Comparison of ENCODE assay signal across 14 cellular contexts in genomic region chr17:38463451-38463858, GRCh38. TPM values are rescaled to one million over a fixed set of nuclear protein-coding genes. Genes with fewer than 3 reads are reported as not detected.
DNase-seq lines count a peak whose midpoint lies in the region; ATAC-seq and TF ChIP-seq lines count a peak whose summit lies in the region.
"Had no signal": no experiment of that assay in that cellular context is flagged by ENCODE, and none has a peak within 500 bp of the region (broad histone marks: within the 10 kb centered on the region; RNA-seq: fewer than 3 reads in every experiment).

No MANE protein-coding gene starts in this region.

- ATAC-seq in activated CD8-positive, alpha-beta memory T cell treated with anti-CD3 and anti-CD28 coated beads, Interleukin-2, amount 10 ng/mL, durations not matched to agents 7 days and 5 days, result no peak
- ATAC-seq: T-helper 17 cell had no signal

- peaks cover 42% of the 10 kb centered on the region for H3K79me2 ChIP-seq in ACC112 (ENCODE audit: control insufficient read depth, insufficient read depth, low read length, unreplicated experiment)

- TF ChIP-seq EP300 in sigmoid colon (IDR thresholded peaks at IDR 0.05), result no peak

- H3K36me3 Mint-ChIP-seq in activated CD8-positive, alpha-beta memory T cell treated with anti-CD3 and anti-CD28 coated beads, Interleukin-2, amount 10 ng/mL, durations not matched to agents 7 days and 5 days, result no peaks in the 10 kb centered on the region
- peaks cover 8% of the 10 kb centered on the region for H3K36me3 Mint-ChIP-seq in glutamatergic neuron (ENCODE audit: unreplicated experiment)

- H3K4me3 Mint-ChIP-seq in activated CD8-positive, alpha-beta memory T cell treated with anti-CD3 and anti-CD28 coated beads, Interleukin-2, amount 10 ng/mL, durations not matched to agents 7 days and 5 days, result no peak overlapping the region
- H3K4me3 Mint-ChIP-seq in glutamatergic neuron (ENCODE audit: unreplicated experiment), result no peak overlapping the region
- H3K4me3 Mint-ChIP-seq: activated CD4-positive, alpha-beta memory T cell treated with anti-CD3 and anti-CD28 coated beads, Interleukin-2, amount 10 ng/mL, durations not matched to agents 7 days and 5 days; T-helper 17 cell had no signal

- H3K36me3 ChIP-seq in ACC112 (ENCODE audit: insufficient read depth, low read length) (peaks cover 20% of the 10 kb centered on the region; the same call in 1 of the 2 replicates), left ventricle myocardium inferior (peaks cover 61% of the 10 kb centered on the region), sigmoid colon (peaks cover 6 to 47% (median 30%) of the 10 kb centered on the region in 4 donors)
- H3K36me3 ChIP-seq: right lobe of liver had no signal

- H3K4me3 ChIP-seq in ACC112 (ENCODE audit: low read depth, low read length), result no peak overlapping the region
- H3K4me3 ChIP-seq in left ventricle myocardium inferior, result no peak overlapping the region
- no peak overlapping the region for H3K4me3 ChIP-seq in sigmoid colon
- H3K4me3 ChIP-seq: right lobe of liver had no signal

- H2AFZ ChIP-seq in ACC112 (ENCODE audit: low read length, unreplicated experiment), result no peak overlapping the region

- no peaks in the 10 kb centered on the region for H3K9me3 ChIP-seq in left ventricle myocardium inferior (replicated peaks)
- H3K9me3 ChIP-seq in sigmoid colon, result no peaks in the 10 kb centered on the region
- H3K9me3 ChIP-seq: right lobe of liver had no signal

- no peaks in the 10 kb centered on the region for H3K4me1 Mint-ChIP-seq in activated CD8-positive, alpha-beta memory T cell treated with anti-CD3 and anti-CD28 coated beads, Interleukin-2, amount 10 ng/mL, durations not matched to agents 7 days and 5 days
- H3K4me1 Mint-ChIP-seq in glutamatergic neuron (ENCODE audit: low read depth, unreplicated experiment), result peaks cover 37% of the 10 kb centered on the region
- H3K4me1 Mint-ChIP-seq: activated CD4-positive, alpha-beta memory T cell treated with anti-CD3 and anti-CD28 coated beads, Interleukin-2, amount 10 ng/mL, durations not matched to agents 7 days and 5 days; T-helper 17 cell had no signal

- H3K27ac ChIP-seq in ACC112 (ENCODE audit: low read depth, low read length) (peak overlapping the region; percentile 98; the same call in 1 of the 2 replicates), angular gyrus (ENCODE audit: low read depth, low read length) (peak overlapping the region; percentile 25), left ventricle myocardium inferior (replicated peaks) (peak overlapping the region; percentile 95), sigmoid colon (peak overlapping the region; percentile 92 to 98 (median 95))

- peaks cover 41% of the 10 kb centered on the region for H3K4me1 ChIP-seq in ACC112 (ENCODE audit: control insufficient read depth, insufficient read depth, low read length, unreplicated experiment)
- H3K4me1 ChIP-seq in left ventricle myocardium inferior, result peaks cover 100% of the 10 kb centered on the region
- peaks cover 0 to 58% (median 56%) of the 10 kb centered on the region in 4 donors for H3K4me1 ChIP-seq in sigmoid colon
- H3K4me1 ChIP-seq: right lobe of liver had no signal

- DNase-seq in left ventricle myocardium inferior (peak; percentile 65), sigmoid colon (peak; percentile 90), inferior parietal cortex (ENCODE audit: extremely low spot score) (no peak), NCI-H345 (lab: John Stamatoyannopoulos, UW) (no peak), glutamatergic neuron (no peak)
- no peak for DNase-seq in activated CD8-positive, alpha-beta memory T cell treated with anti-CD3 and anti-CD28 coated beads, Interleukin-2, amount 10 ng/mL, durations not matched to agents 7 days and 5 days
- DNase-seq: activated CD4-positive, alpha-beta memory T cell treated with anti-CD3 and anti-CD28 coated beads, Interleukin-2, amount 10 ng/mL, durations not matched to agents 7 days and 5 days; activated effector memory CD4-positive, alpha-beta T cell treated with Interleukin-2 at 50 U/mL for 16 hours; NCI-H2171; OCI-M1; T-helper 17 cell had no signal

- TF ChIP-seq POLR2A in sigmoid colon (IDR thresholded peaks at IDR 0.05), result no peak

- H3K27me3 Mint-ChIP-seq in activated CD8-positive, alpha-beta memory T cell treated with anti-CD3 and anti-CD28 coated beads, Interleukin-2, amount 10 ng/mL, durations not matched to agents 7 days and 5 days, result no peaks in the 10 kb centered on the region
- H3K27me3 Mint-ChIP-seq in glutamatergic neuron (ENCODE audit: unreplicated experiment), result peaks cover 25% of the 10 kb centered on the region
- H3K27me3 Mint-ChIP-seq: activated CD4-positive, alpha-beta memory T cell treated with anti-CD3 and anti-CD28 coated beads, Interleukin-2, amount 10 ng/mL, durations not matched to agents 7 days and 5 days had no signal

- H3K27me3 ChIP-seq in ACC112 (ENCODE audit: insufficient read depth, low read length) (no peaks in the 10 kb centered on the region), left ventricle myocardium inferior (ENCODE audit: low read depth) (no peaks in the 10 kb centered on the region), sigmoid colon (no peaks in the 10 kb centered on the region)
- H3K27me3 ChIP-seq: right lobe of liver had no signal

- H3K9me3 Mint-ChIP-seq in activated CD8-positive, alpha-beta memory T cell treated with anti-CD3 and anti-CD28 coated beads, Interleukin-2, amount 10 ng/mL, durations not matched to agents 7 days and 5 days (ENCODE audit: low read depth), result no peaks in the 10 kb centered on the region
- peaks cover 23% of the 10 kb centered on the region for H3K9me3 Mint-ChIP-seq in glutamatergic neuron (ENCODE audit: unreplicated experiment)
- H3K9me3 Mint-ChIP-seq: activated CD4-positive, alpha-beta memory T cell treated with anti-CD3 and anti-CD28 coated beads, Interleukin-2, amount 10 ng/mL, durations not matched to agents 7 days and 5 days had no signal

- H3K27ac Mint-ChIP-seq in activated CD8-positive, alpha-beta memory T cell treated with anti-CD3 and anti-CD28 coated beads, Interleukin-2, amount 10 ng/mL, durations not matched to agents 7 days and 5 days, result no peak overlapping the region
- no peak overlapping the region for H3K27ac Mint-ChIP-seq in glutamatergic neuron (ENCODE audit: unreplicated experiment)
- H3K27ac Mint-ChIP-seq: activated CD4-positive, alpha-beta memory T cell treated with anti-CD3 and anti-CD28 coated beads, Interleukin-2, amount 10 ng/mL, durations not matched to agents 7 days and 5 days; T-helper 17 cell had no signal

- no peak for TF ChIP-seq CTCF in left ventricle myocardium inferior (IDR thresholded peaks at IDR 0.05; ENCODE audit: borderline replicate concordance)
- no peak for TF ChIP-seq CTCF in sigmoid colon (IDR thresholded peaks at IDR 0.05)
- no peak for TF ChIP-seq CTCF in glutamatergic neuron (IDR thresholded peaks at IDR 0.05; ENCODE audit: partially characterized antibody, unreplicated experiment)

- intact Hi-C loops in left ventricle myocardium inferior (cut with micrococcal nuclease), result no loop called here
- intact Hi-C loops in sigmoid colon (cut with DNase I), result no loop called here

- CTCF ChIA-PET in activated CD8-positive, alpha-beta memory T cell treated with anti-CD3 and anti-CD28 coated beads, Interleukin-2, amount 10 ng/mL, durations not matched to agents 7 days and 5 days (lab: Charles Lee), result no interaction called here

- WGBS in sigmoid colon, 2 donors, result 80 to 84% methylated on average over 8 of the region's 8 CpGs

RNA-seq across cellular contexts. Expression of gene ARHGAP23, which starts 35.2 kb away (rescaled TPM):
- total RNA-seq in left ventricle myocardium inferior (60.8 TPM), sigmoid colon (10 to 100 TPM; 11.2 to 42.1 (median 28.5) TPM), glutamatergic neuron (ENCODE audit: unreplicated experiment) (23.6 TPM)
- polyA plus RNA-seq in sigmoid colon, result 1 to 10 TPM in 2 of 3 donors, under 1 TPM in 1; 0.69 to 9.8 (median 3.0) TPM
- under 1 TPM in 1 of 2 experiments, not detected in 1; 0.40 TPM for total RNA-seq in activated CD8-positive, alpha-beta memory T cell treated with anti-CD3 and anti-CD28 coated beads, Interleukin-2, amount 10 ng/mL, durations not matched to agents 7 days and 5 days

Comparison
In these comparisons a context has a peak if more than half of its experiments do, and no peak if none do; other contexts are left out.
1. H3K27ac ChIP-seq: peak in every context shown above with its lines; median percentile 98 in ACC112; 95 in left ventricle myocardium inferior; 95 in sigmoid colon; 25 in angular gyrus.
2. DNase-seq: peak in left ventricle myocardium inferior (single experiment) and sigmoid colon (single experiment); none in activated CD8-positive, alpha-beta memory T cell treated with anti-CD3 and anti-CD28 coated beads, Interleukin-2, amount 10 ng/mL, durations not matched to agents 7 days and 5 days (single experiment), inferior parietal cortex (single experiment), NCI-H345 (single experiment) and glutamatergic neuron (single experiment).
3. RNA of gene ARHGAP23, which starts 35.2 kb away (total RNA-seq): 60.8 TPM in left ventricle myocardium inferior (single experiment), 11.2 to 42.1 TPM in sigmoid colon and 23.6 TPM in glutamatergic neuron (single experiment); 0.40 TPM in activated CD8-positive, alpha-beta memory T cell treated with anti-CD3 and anti-CD28 coated beads, Interleukin-2, amount 10 ng/mL, durations not matched to agents 7 days and 5 days; every median in the first group is over 4 times any median in the second.